Comparison of ENCODE assay signal across 22 cellular contexts in the genomic region with DNA sequence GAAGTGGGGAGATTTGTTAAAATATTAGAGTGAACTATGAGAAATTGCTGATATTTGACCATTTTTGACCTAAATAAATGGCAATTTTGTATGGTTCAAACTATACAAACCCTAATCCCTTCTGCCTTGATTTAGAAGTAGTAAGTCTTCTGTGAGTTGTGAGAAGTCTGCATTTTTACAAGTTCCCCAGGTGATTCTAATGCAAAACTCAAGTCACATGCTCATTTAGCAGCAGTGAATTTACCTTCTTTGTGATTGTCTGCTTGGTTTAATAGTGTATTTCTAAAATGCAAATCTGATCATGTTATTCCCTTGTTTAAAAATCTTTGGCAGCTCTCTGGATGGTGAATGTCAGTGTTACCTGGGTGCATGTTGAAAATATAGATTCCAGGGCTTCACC. TPM values are rescaled to one million over a fixed set of nuclear protein-coding genes. Genes with fewer than 3 reads are reported as not detected.
"Had no signal": no experiment of that assay in that cellular context is flagged by ENCODE, and none has a peak within 500 bp of the region (broad histone marks: within the 10 kb centered on the region; RNA-seq: fewer than 3 reads in every experiment).

No MANE protein-coding gene starts in this region.

- DNase-seq: activated CD4-positive, alpha-beta T cell treated with anti-CD3 and anti-CD28 coated beads for 1 hour; activated effector memory CD4-positive, alpha-beta T cell treated with anti-CD3 and anti-CD28 coated beads, Interleukin-2, amount 50 U/mL, for 16 hours; activated naive CD4-positive, alpha-beta T cell treated with anti-CD3 and anti-CD28 coated beads, Interleukin-2, amount 50 U/mL, for 16 hours; activated T-cell treated with anti-CD3 and anti-CD28 coated beads, Interleukin-2, amount 50 U/mL, for 72 hours; effector memory CD4-positive, alpha-beta T cell; esophagus squamous epithelium; islet precursor cell; lower lobe of right lung; nucleus accumbens; posterior cingulate gyrus; stimulated activated CD4-positive, alpha-beta T cell treated with anti-CD3 and anti-CD28 coated beads, Interleukin-12 subunit alpha, Interleukin-12 subunit beta, amount 100 ng/mL, for 4 hours; stimulated activated CD4-positive, alpha-beta T cell treated with anti-CD3 and anti-CD28 coated beads, Interleukin-1b, Interleukin-23, amount 100 ng/mL, for 48 hours; stimulated activated CD8-positive, alpha-beta memory T cell treated with anti-CD3 and anti-CD28 coated beads, Interleukin-4, amount 100 ng/mL, for 48 hours; stimulated activated naive CD4-positive, alpha-beta T cell; trophoblast cell had no signal

- H3K36me3 ChIP-seq: ascending aorta, breast epithelium, esophagus squamous epithelium, lower lobe of right lung had no signal

- H3K27ac ChIP-seq: ascending aorta, breast epithelium, esophagus squamous epithelium, lower lobe of right lung, VCaP had no signal

- H3K36me3 Mint-ChIP-seq: natural killer cell treated with Interleukin-12 subunit alpha and Interleukin-12 subunit beta and Interleukin-15 and Interleukin-18, amount 100 ng/mL, for 72 hours had no signal

- H3K4me3 Mint-ChIP-seq: activated T-cell treated with anti-CD3 and anti-CD28 coated beads, Interleukin-2, amount 50 U/mL, for 72 hours; dendritic cell treated with granulocyte-macrophage colony-stimulating factor and Interleukin-4, amounts not matched to agents 40 ng/mL and 50 ng/mL, for 4 days; natural killer cell treated with Interleukin-12 subunit alpha and Interleukin-12 subunit beta and Interleukin-15 and Interleukin-18, amount 100 ng/mL, for 72 hours had no signal

- H3K9me3 ChIP-seq: ascending aorta, esophagus squamous epithelium, lower lobe of right lung had no signal

- H3K4me1 ChIP-seq: ascending aorta, breast epithelium, lower lobe of right lung had no signal

- H3K4me3 ChIP-seq: ascending aorta, breast epithelium, esophagus squamous epithelium, lower lobe of right lung had no signal

- H3K27ac Mint-ChIP-seq: activated T-cell treated with anti-CD3 and anti-CD28 coated beads, Interleukin-2, amount 50 U/mL, for 72 hours; dendritic cell treated with granulocyte-macrophage colony-stimulating factor and Interleukin-4, amounts not matched to agents 40 ng/mL and 50 ng/mL, for 4 days; natural killer cell treated with Interleukin-12 subunit alpha and Interleukin-12 subunit beta and Interleukin-15 and Interleukin-18, amount 100 ng/mL, for 72 hours had no signal

- H3K9me3 Mint-ChIP-seq: natural killer cell treated with Interleukin-12 subunit alpha and Interleukin-12 subunit beta and Interleukin-15 and Interleukin-18, amount 100 ng/mL, for 72 hours had no signal

- H3K27me3 ChIP-seq: ascending aorta had no signal

RNA-seq across cellular contexts. Expression of a gene that starts 2.8 kb away (rescaled TPM):
- total RNA-seq: activated CD8-positive, alpha-beta memory T cell treated with anti-CD3 and anti-CD28 coated beads for 36 hours; natural killer cell treated with Interleukin-12 subunit alpha and Interleukin-12 subunit beta and Interleukin-15 and Interleukin-18, amount 100 ng/mL, for 72 hours; T-helper 1 cell treated with Interleukin-12 subunit alpha and Interleukin-12 subunit beta and Interleukin-4 antibody, amounts not matched to agents 30 ng/mL and 1 ng/mL, for 36 hours had no signal
